Comparison of ENCODE assay signal across 8 cellular contexts in genomic region chr6:37221585-37222124, GRCh38. TPM values are rescaled to one million over a fixed set of nuclear protein-coding genes. Genes with fewer than 3 reads are reported as not detected.
DNase-seq lines count a peak whose midpoint lies in the region; ATAC-seq, FAIRE-seq and TF ChIP-seq lines count a peak whose summit lies in the region.

No MANE protein-coding gene starts in this region.

- no peak for ATAC-seq in GM19455 (IDR thresholded peaks at IDR 0.05; ENCODE audit: unreplicated experiment)

- WGBS in mesodermal cell (ENCODE audit: insufficient coverage in 2 of 2), 2 experiments, result 51 to 58% methylated on average over 6 of the region's 6 CpGs

- H3K4me2 ChIP-seq in astrocyte (ENCODE audit: low read length), result peak overlapping the region; percentile 91

- peak overlapping the region; percentile 82 for H3K4me3 Mint-ChIP-seq in astrocyte (ENCODE audit: unreplicated experiment)

- H4K20me1 ChIP-seq in astrocyte (ENCODE audit: insufficient read depth, low read length), result no peaks in the 10 kb centered on the region

- peak overlapping the region; percentile 45 for H3K9ac ChIP-seq in astrocyte (ENCODE audit: low read length)

- H3K27me3 ChIP-seq in astrocyte (ENCODE audit: insufficient read depth, low read length), result no peaks in the 10 kb centered on the region

- H3K4me1 ChIP-seq in astrocyte (ENCODE audit: insufficient read depth, low read length) (peaks cover 6% of the 10 kb centered on the region), mesodermal cell (ENCODE audit: control insufficient read depth, insufficient read depth, low read length, poor library complexity, severe bottlenecking) (peaks cover 7% of the 10 kb centered on the region)

- DNase-seq in AG09309 (ENCODE audit: low read depth) (no peak), HFF-Myc (ENCODE audit: extremely low read depth, low read depth) (no peak), astrocyte (ENCODE audit: low read depth) (no peak), NCI-H82 treated with DMSO at 0.1 percent for 48 hours (lab: John Stamatoyannopoulos, UW; ENCODE audit: unreplicated experiment) (no peak), DMS 273 (lab: John Stamatoyannopoulos, UW; ENCODE audit: unreplicated experiment) (no peak), D341Med (ENCODE audit: low spot score) (no peak)

- FAIRE-seq in astrocyte (lab: Jason Lieb, UNC), result no peak

- H3K27ac ChIP-seq in astrocyte (ENCODE audit: low read depth, low read length) (no peak overlapping the region), mesodermal cell (ENCODE audit: low read depth, low read length, severe bottlenecking) (peak overlapping the region; percentile 59)

- H3K4me3 ChIP-seq in AG09309 (ENCODE audit: control insufficient read depth, low read depth, low read length) (peak overlapping the region; percentile 59), HFF-Myc (replicated peaks; ENCODE audit: low read depth, low read length) (peak overlapping the region; percentile 61), astrocyte (ENCODE audit: insufficient read depth, low read depth, low read length) (peak overlapping the region; percentile 66), mesodermal cell (ENCODE audit: extremely low read depth, insufficient read depth, low read length, poor library complexity, severe bottlenecking) (peak overlapping the region; percentile 53)

- TF ChIP-seq CTCF in AG09309 (IDR thresholded peaks at IDR 0.05; ENCODE audit: control insufficient read depth, insufficient read depth, low read depth, low read length, missing control alignments) (no peak), HFF-Myc (IDR thresholded peaks at IDR 0.05; ENCODE audit: low read depth, low read length, missing control alignments) (no peak), astrocyte (IDR thresholded peaks at IDR 0.05; ENCODE audit: insufficient read depth, low read depth, low read length) (no peak)

- H3K9me3 ChIP-seq in astrocyte (ENCODE audit: insufficient read depth, low read depth, low read length), result no peaks in the 10 kb centered on the region
- H3K9me3 ChIP-seq in mesodermal cell (ENCODE audit: control insufficient read depth, low read length), result no peaks in the 10 kb centered on the region

- no peaks in the 10 kb centered on the region for H3K36me3 ChIP-seq in astrocyte (ENCODE audit: insufficient read depth, low read length)
- H3K36me3 ChIP-seq in mesodermal cell (ENCODE audit: control insufficient read depth, insufficient read depth, low read length), result no peaks in the 10 kb centered on the region

- H2AFZ ChIP-seq in astrocyte (ENCODE audit: low read depth, low read length), result peak overlapping the region; percentile 92

- peaks cover 5% of the 10 kb centered on the region for H3K4me1 Mint-ChIP-seq in astrocyte (ENCODE audit: low read depth, unreplicated experiment)

- H3K9me3 Mint-ChIP-seq in astrocyte (ENCODE audit: unreplicated experiment), result no peaks in the 10 kb centered on the region

- no peaks in the 10 kb centered on the region for H3K36me3 Mint-ChIP-seq in astrocyte (ENCODE audit: low read depth, unreplicated experiment)

- H3K79me2 ChIP-seq in astrocyte (ENCODE audit: insufficient read depth, low read length), result no peaks in the 10 kb centered on the region

- no peaks in the 10 kb centered on the region for H3K27me3 Mint-ChIP-seq in astrocyte (ENCODE audit: low read depth, unreplicated experiment)

- H3K27ac Mint-ChIP-seq in astrocyte (ENCODE audit: unreplicated experiment), result peak overlapping the region; percentile 34

RNA-seq across cellular contexts. Expression of gene TBC1D22B, which starts 35.9 kb away (rescaled TPM):
- total RNA-seq in astrocyte, result 10.5 and 10.8 TPM in 2 replicates
- 11.2 TPM for polyA plus RNA-seq in mesodermal cell (2013, experiment 1 of 2)
- 9.9 TPM for polyA plus RNA-seq in mesodermal cell (2013, experiment 2 of 2)

RNA-seq across cellular contexts. Expression of gene TMEM217, which starts 36.3 kb away (rescaled TPM):
- 7.3 and 8.2 TPM in 2 replicates for total RNA-seq in astrocyte
- polyA plus RNA-seq in mesodermal cell (2013, experiment 1 of 2), result 0.92 TPM
- 1.2 TPM for polyA plus RNA-seq in mesodermal cell (2013, experiment 2 of 2)

RNA-seq across cellular contexts. Expression of gene PIM1, which starts 51.7 kb away (rescaled TPM):
- 29.0 and 32.1 TPM in 2 replicates for total RNA-seq in astrocyte
- polyA plus RNA-seq in mesodermal cell (2013, experiment 1 of 2), result 44.5 TPM
- 33.2 TPM for polyA plus RNA-seq in mesodermal cell (2013, experiment 2 of 2)
